In the genomic region with DNA sequence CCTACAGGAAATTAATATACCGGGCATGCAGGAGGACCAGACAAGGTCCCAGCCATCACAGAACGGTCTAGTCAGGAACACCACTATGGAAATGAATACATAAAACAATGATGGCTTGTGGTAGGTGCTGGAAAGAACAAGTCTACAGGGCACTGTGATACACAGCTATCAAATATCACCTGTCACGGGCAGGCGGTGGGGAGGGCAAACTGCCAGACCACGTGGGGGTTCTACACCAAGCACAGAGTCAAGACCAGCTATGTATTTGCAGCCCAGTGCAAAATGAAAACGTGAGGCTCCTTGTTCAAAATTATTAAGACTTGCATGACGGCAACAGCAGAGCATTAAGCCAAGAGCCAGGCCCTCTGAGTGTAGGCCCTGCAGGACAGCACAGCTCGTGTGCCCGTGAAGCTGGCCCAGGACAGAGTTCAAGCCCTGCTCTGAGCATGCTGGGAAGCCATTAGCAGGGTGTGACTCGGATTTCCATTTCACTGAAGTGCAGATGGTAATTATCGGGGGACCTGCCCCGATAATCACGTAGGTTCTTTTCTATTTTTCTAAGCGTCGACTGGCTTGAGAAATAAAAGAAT, we compare ENCODE assay signal across 18 cellular contexts.
DNase-seq lines count a peak whose midpoint lies in the region; ATAC-seq and TF ChIP-seq lines count a peak whose summit lies in the region.
"Had no signal": no experiment of that assay in that cellular context is flagged by ENCODE, and none has a peak within 500 bp of the region (broad histone marks: within the 10 kb centered on the region; RNA-seq: fewer than 3 reads in every experiment).

No MANE protein-coding gene starts in this region.

- no peaks in the 10 kb centered on the region for H3K9me3 Mint-ChIP-seq in GM23338
- H3K9me3 Mint-ChIP-seq: T-helper 2 cell treated with Interferon-gamma antibody and Interleukin-4, amounts not matched to agents 5 μg/mL and 100 μg/mL, for 36 hours had no signal

- intact Hi-C loops in right cardiac atrium (cut with DNase I), result no loop called here

- no peaks in the 10 kb centered on the region for H3K79me2 ChIP-seq in GM23338 (replicated peaks; ENCODE audit: insufficient read depth)

- peaks cover 19% of the 10 kb centered on the region for H3K4me1 ChIP-seq in GM23338 (ENCODE audit: insufficient read depth)
- peaks cover 19% of the 10 kb centered on the region for H3K4me1 ChIP-seq in iPS-18a (ENCODE audit: control insufficient read depth, low read depth, low read length)
- H3K4me1 ChIP-seq in right cardiac atrium (ENCODE audit: control insufficient read depth, insufficient read depth, low read length), result no peaks in the 10 kb centered on the region
- H3K4me1 ChIP-seq: BLaER1 treated with 17β-estradiol and CSF1 and Interleukin-3, amounts not matched to agents 10 nM and 100 nM; heart left ventricle; psoas muscle; SJSA1; tibial nerve had no signal

- H3K9me3 ChIP-seq in iPS-18a (ENCODE audit: control insufficient read depth, low read depth, low read length) (no peaks in the 10 kb centered on the region), right cardiac atrium (ENCODE audit: control insufficient read depth, low read length) (no peaks in the 10 kb centered on the region)
- H3K9me3 ChIP-seq: BLaER1 treated with 17β-estradiol and CSF1 and Interleukin-3, amounts not matched to agents 10 nM and 100 nM; heart left ventricle; psoas muscle; SJSA1; tibial nerve had no signal

- no peaks in the 10 kb centered on the region for H3F3A ChIP-seq in GM23338 (replicated peaks; ENCODE audit: low read depth)

- DNase-seq in DMS153 (lab: John Stamatoyannopoulos, UW), result peak; percentile 4
- no peak for DNase-seq in DMS153 treated with DMSO at 0.1 percent for 48 hours (lab: John Stamatoyannopoulos, UW; ENCODE audit: unreplicated experiment)
- no peak for DNase-seq in GM23338 (ENCODE audit: low spot score)
- DNase-seq in NCI-H2171 (lab: John Stamatoyannopoulos, UW), result peak; percentile 32
- no peak for DNase-seq in right cardiac atrium
- DNase-seq: cerebellar nuclear complex, mesenchymal stem cell, NCI-H446 treated with DMSO at 0.1 percent for 48 hours, PC-9, psoas muscle had no signal

- H3K27ac Mint-ChIP-seq in GM23338, result no peak overlapping the region
- H3K27ac Mint-ChIP-seq: T-helper 2 cell treated with Interferon-gamma antibody and Interleukin-4, amounts not matched to agents 5 μg/mL and 100 μg/mL, for 36 hours had no signal

- WGBS in right cardiac atrium, result 21% methylated on average over 15 of the region's 15 CpGs

- H3K9ac ChIP-seq in iPS-18a (ENCODE audit: low read length), result no peak overlapping the region
- H3K9ac ChIP-seq: BLaER1 treated with 17β-estradiol and CSF1 and Interleukin-3, amounts not matched to agents 10 nM and 100 nM had no signal

- H3K4me3 ChIP-seq in GM23338 (no peak overlapping the region), iPS-18a (ENCODE audit: low read length) (peak overlapping the region; percentile 18), right cardiac atrium (ENCODE audit: low read length) (no peak overlapping the region)
- H3K4me3 ChIP-seq: BLaER1 treated with 17β-estradiol and CSF1 and Interleukin-3, amounts not matched to agents 10 nM and 100 nM; heart left ventricle; PC-9; psoas muscle; SJSA1; tibial nerve had no signal

- no peak overlapping the region for H2AFZ ChIP-seq in GM23338
- H2AFZ ChIP-seq: PC-9 had no signal

- no peak for TF ChIP-seq CTCF in GM23338 (conservative IDR thresholded peaks at IDR 0.05; ENCODE audit: low read depth in 2 of 2)

- H3K27ac ChIP-seq in GM23338 (ENCODE audit: low read depth), result no peak overlapping the region
- H3K27ac ChIP-seq in iPS-18a (ENCODE audit: low read length), result no peak overlapping the region
- no peak overlapping the region for H3K27ac ChIP-seq in right cardiac atrium (ENCODE audit: low read length)
- H3K27ac ChIP-seq: BLaER1 treated with 17β-estradiol and CSF1 and Interleukin-3, amounts not matched to agents 10 nM and 100 nM; heart left ventricle; PC-9; psoas muscle; SJSA1; tibial nerve had no signal

- H4K20me1 ChIP-seq in GM23338 (replicated peaks; ENCODE audit: insufficient read depth), result no peaks in the 10 kb centered on the region

- H3K27me3 Mint-ChIP-seq in GM23338 (ENCODE audit: insufficient read depth, low read depth, poor library complexity), result peaks cover 9% of the 10 kb centered on the region

- H3K27me3 ChIP-seq in GM23338 (ENCODE audit: insufficient read depth) (no peaks in the 10 kb centered on the region; the same call in 1 of the 2 replicates), iPS-18a (ENCODE audit: control insufficient read depth, insufficient read depth, low read length) (peaks cover 7% of the 10 kb centered on the region), right cardiac atrium (ENCODE audit: control insufficient read depth, insufficient read depth) (no peaks in the 10 kb centered on the region)
- H3K27me3 ChIP-seq: BLaER1 treated with 17β-estradiol and CSF1 and Interleukin-3, amounts not matched to agents 10 nM and 100 nM; SJSA1; tibial nerve had no signal

- no peaks in the 10 kb centered on the region for H3K36me3 Mint-ChIP-seq in GM23338 (ENCODE audit: low read depth)

- H3K9me2 ChIP-seq in GM23338 (ENCODE audit: insufficient read depth), result no peaks in the 10 kb centered on the region

- peak overlapping the region; percentile 47 for H3K4me3 Mint-ChIP-seq in GM23338
- H3K4me3 Mint-ChIP-seq: T-helper 2 cell treated with Interferon-gamma antibody and Interleukin-4, amounts not matched to agents 5 μg/mL and 100 μg/mL, for 36 hours had no signal

- H3K4me1 Mint-ChIP-seq in GM23338, result peaks cover 37% of the 10 kb centered on the region

- ATAC-seq in GM23338, result peak; percentile 80
- ATAC-seq in HG03159 (IDR thresholded peaks at IDR 0.05; ENCODE audit: unreplicated experiment), result no peak
- no peak for ATAC-seq in HG03196 (IDR thresholded peaks at IDR 0.05; ENCODE audit: unreplicated experiment)
- ATAC-seq in right cardiac atrium, result no peak
- ATAC-seq: heart left ventricle, psoas muscle had no signal

- H3K36me3 ChIP-seq in GM23338 (ENCODE audit: insufficient read depth) (no peaks in the 10 kb centered on the region), iPS-18a (ENCODE audit: control insufficient read depth, low read depth, low read length) (no peaks in the 10 kb centered on the region)
- H3K36me3 ChIP-seq: BLaER1 treated with 17β-estradiol and CSF1 and Interleukin-3, amounts not matched to agents 10 nM and 100 nM; heart left ventricle; SJSA1; tibial nerve had no signal

- H3K4me2 ChIP-seq in GM23338, result peak overlapping the region; percentile 49
- H3K4me2 ChIP-seq: BLaER1 treated with 17β-estradiol and CSF1 and Interleukin-3, amounts not matched to agents 10 nM and 100 nM; PC-9 had no signal

TF ChIP-seq in GM23338, 12 proteins besides CTCF, POLR2A, EP300 and RAD21:
- TF ChIP-seq EZH2 (IDR thresholded peaks at IDR 0.05; ENCODE audit: low read depth, unreplicated experiment), result no peak
- TF ChIP-seq CREB1 (CRISPR knock-in tag; IDR thresholded peaks at IDR 0.05; ENCODE audit: low read depth), result no peak
- TF ChIP-seq EZH2phosphoT487 (IDR thresholded peaks at IDR 0.05; ENCODE audit: unreplicated experiment), result no peak

Comparison
In these comparisons a context has a peak if more than half of its experiments do, and no peak if none do; other contexts are left out.
1. DNase-seq: peak in DMS153 (single experiment) and NCI-H2171 (single experiment); none in DMS153 treated with DMSO at 0.1 percent for 48 hours (single experiment), GM23338 (single experiment) and right cardiac atrium (0 of 3).